ENCODE assay signal across 3 cellular contexts in the genomic region with DNA sequence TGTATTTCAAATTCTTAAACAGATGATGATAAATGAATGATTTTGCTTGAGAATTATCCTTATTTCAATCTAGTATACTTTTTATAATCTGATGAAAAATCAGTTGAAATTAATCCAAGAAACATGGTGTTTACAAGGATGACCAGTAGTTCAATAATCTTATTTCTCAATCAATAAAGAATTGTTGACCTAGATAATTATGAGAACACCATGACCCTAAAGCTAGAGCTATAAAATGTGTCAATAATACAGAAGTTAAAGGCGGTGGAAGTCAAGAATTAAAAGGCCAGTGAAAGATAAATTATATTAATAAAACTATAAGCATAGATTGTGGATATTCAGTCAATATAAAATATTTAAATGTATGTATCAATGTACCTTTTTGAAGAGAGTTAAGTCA.
"Had no signal": no experiment of that assay in that cellular context is flagged by ENCODE, and none has a peak within 500 bp of the region (broad histone marks: within the 10 kb centered on the region; RNA-seq: fewer than 3 reads in every experiment).

No MANE protein-coding gene starts in this region.

- DNase-seq: GDM1, GF-D8 had no signal

- H3K4me3 ChIP-seq: GM12878 had no signal

- ATAC-seq: GM12878 had no signal
